1 cellular context compared by ENCODE assay signal in genomic region chr1:248858891-248859889, GRCh38.
A peak's percentile ranks its signal among the peaks of the same experiment; 100 is the strongest.
TF ChIP-seq lines count a peak whose summit lies in the region.

TSS of gene ZNF692 (minus strand) at chr1:248859085. CDS start at chr1:248858309, 776 bp downstream.

TF ChIP-seq in HepG2, 621 proteins besides CTCF, POLR2A, EP300 and RAD21 (continued from another document and continues in another):
- TF ChIP-seq PATZ1 (CRISPR knock-in tag; IDR thresholded peaks at IDR 0.05) (no peak; the same call in none of the 2 replicates), FOXO1 (CRISPR knock-in tag; IDR thresholded peaks at IDR 0.05) (no peak), GPBP1L1 (CRISPR knock-in tag; IDR thresholded peaks at IDR 0.05) (no peak), ZNF674 (CRISPR knock-in tag; IDR thresholded peaks at IDR 0.05; ENCODE audit: low read depth) (no peak), ZNF468 (CRISPR knock-in tag; IDR thresholded peaks at IDR 0.05) (no peak), HNRNPH1 (optimal IDR thresholded peaks at IDR 0.05; ENCODE audit: low read depth, low read length) (no peak), IKZF4 (CRISPR knock-in tag; IDR thresholded peaks at IDR 0.05; ENCODE audit: borderline replicate concordance, low read depth, not compliant biosample characterization) (no peak), NCOA1 (CRISPR knock-in tag; IDR thresholded peaks at IDR 0.05) (peak; percentile 96; the same call in 1 of the 2 replicates), ZNF263 (CRISPR knock-in tag; IDR thresholded peaks at IDR 0.05) (no peak), TARDBP (CRISPR knock-in tag; IDR thresholded peaks at IDR 0.05) (peak; percentile 65; the same call in 1 of the 2 replicates), ZNF512 (CRISPR knock-in tag; IDR thresholded peaks at IDR 0.05) (no peak), ZSCAN31 (CRISPR knock-in tag; IDR thresholded peaks at IDR 0.05; ENCODE audit: low read depth) (peak; percentile 73), GMEB1 (CRISPR knock-in tag; IDR thresholded peaks at IDR 0.05; ENCODE audit: borderline replicate concordance) (peak; percentile 89), ATM (IDR thresholded peaks at IDR 0.05; ENCODE audit: borderline replicate concordance) (no peak), ZFX (CRISPR knock-in tag; IDR thresholded peaks at IDR 0.05; ENCODE audit: low read depth) (peak; percentile 94), ETV5 (CRISPR knock-in tag; IDR thresholded peaks at IDR 0.05; ENCODE audit: borderline replicate concordance) (peak; percentile 83), AHR (CRISPR knock-in tag; IDR thresholded peaks at IDR 0.05) (no peak), KMT2B (CRISPR knock-in tag; IDR thresholded peaks at IDR 0.05) (no peak; the same call in none of the 2 replicates), ZMAT3 (CRISPR knock-in tag; conservative IDR thresholded peaks at IDR 0.05) (0 out of 2 replicates have a peak, but pooled peaks have one; percentile 87), KDM5B (CRISPR knock-in tag; IDR thresholded peaks at IDR 0.05; ENCODE audit: borderline replicate concordance) (peak; percentile 22; the same call in 1 of the 2 replicates), GABPB1 (CRISPR knock-in tag; IDR thresholded peaks at IDR 0.05) (peak; percentile 90), ZNF652 (CRISPR knock-in tag; IDR thresholded peaks at IDR 0.05; ENCODE audit: borderline replicate concordance, low read depth) (no peak), ZFP41 (CRISPR knock-in tag; IDR thresholded peaks at IDR 0.05; ENCODE audit: borderline replicate concordance) (no peak; the same call in 1 of the 2 replicates), FUBP1 (CRISPR knock-in tag; IDR thresholded peaks at IDR 0.05; ENCODE audit: borderline replicate concordance) (no peak), PHF5A (CRISPR knock-in tag; IDR thresholded peaks at IDR 0.05; ENCODE audit: low read depth, unreplicated experiment) (no peak), ZSCAN5A (CRISPR knock-in tag; IDR thresholded peaks at IDR 0.05; ENCODE audit: borderline replicate concordance) (no peak), ZNF563 (CRISPR knock-in tag; IDR thresholded peaks at IDR 0.05) (no peak), NR2F6 (IDR thresholded peaks at IDR 0.05) (no peak), NR2F6 (CRISPR knock-in tag; IDR thresholded peaks at IDR 0.05) (no peak), ELF4 (CRISPR knock-in tag; IDR thresholded peaks at IDR 0.05; ENCODE audit: borderline replicate concordance) (no peak), ZBTB4 (CRISPR knock-in tag; IDR thresholded peaks at IDR 0.05; ENCODE audit: borderline replicate concordance) (peak; percentile 65; the same call in 1 of the 2 replicates), THAP11 (CRISPR knock-in tag; IDR thresholded peaks at IDR 0.05) (peak; percentile 88), FOXC1 (CRISPR knock-in tag; IDR thresholded peaks at IDR 0.05; ENCODE audit: borderline replicate concordance) (peak; percentile 46; the same call in 1 of the 2 replicates), HIVEP1 (CRISPR knock-in tag; IDR thresholded peaks at IDR 0.05) (0 out of 2 replicates have a peak, but pooled peaks have one; percentile 15), ETV6 (CRISPR knock-in tag; conservative IDR thresholded peaks at IDR 0.05) (0 out of 2 replicates have a peak, but pooled peaks have one; percentile 29), TFAP4 (IDR thresholded peaks at IDR 0.05; ENCODE audit: borderline replicate concordance, low read depth) (no peak), MAFK (conservative IDR thresholded peaks at IDR 0.05 in 1 of 2, IDR thresholded peaks at IDR 0.05 in 1 of 2; ENCODE audit: low read length in 2 of 2) (no peak), ZNF275 (CRISPR knock-in tag; IDR thresholded peaks at IDR 0.05; ENCODE audit: borderline replicate concordance) (peak; percentile 59; the same call in 1 of the 2 replicates), ZNF609 (CRISPR knock-in tag; IDR thresholded peaks at IDR 0.05; ENCODE audit: borderline replicate concordance) (no peak), MLLT10 (CRISPR knock-in tag; IDR thresholded peaks at IDR 0.05) (no peak)
